In the genomic region with DNA sequence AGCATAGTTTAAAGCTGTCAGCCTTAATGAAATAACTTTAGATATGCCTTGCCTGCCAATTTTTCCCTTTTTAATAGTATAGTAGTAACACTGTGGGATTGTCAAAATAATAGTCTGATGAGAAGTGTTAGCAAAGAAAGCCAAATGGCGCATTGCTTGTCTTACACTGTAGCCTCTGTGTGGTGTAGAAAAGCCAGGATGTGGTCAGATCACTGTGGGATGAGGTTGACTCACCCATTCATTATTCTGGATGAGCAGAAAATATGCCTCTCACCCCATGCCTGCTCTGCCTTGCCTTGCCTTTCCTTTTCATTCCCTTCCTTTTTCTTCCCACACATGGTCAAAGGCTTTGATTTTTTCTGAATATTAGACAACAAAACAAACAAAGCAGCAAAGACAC, we compare ENCODE assay signal across 15 cellular contexts.
DNase-seq lines count a peak whose midpoint lies in the region; ATAC-seq and TF ChIP-seq lines count a peak whose summit lies in the region.
"Had no signal": no experiment of that assay in that cellular context is flagged by ENCODE, and none has a peak within 500 bp of the region (broad histone marks: within the 10 kb centered on the region; RNA-seq: fewer than 3 reads in every experiment).

No MANE protein-coding gene starts in this region.

- DNase-seq in HFFc6 (peak; percentile 74), SJSA1 (ENCODE audit: low read depth in 1 of 2, low spot score in 2 of 2) (peak; percentile 54 to 57), fibroblast of mammary gland (ENCODE audit: low read depth) (peak; percentile 90), skeletal muscle cell (ENCODE audit: low read depth) (peak; percentile 73), mesenteric fat pad (ENCODE audit: low spot score) (no peak), T-helper 17 cell (no peak)
- no peak for DNase-seq in activated naive CD8-positive, alpha-beta T cell treated with anti-CD3 and anti-CD28 coated beads for 36 hours
- DNase-seq in activated T-cell treated with anti-CD3 and anti-CD28 coated beads, Interleukin-2, amount 50 U/mL, for 48 hours = no peak
- DNase-seq: effector CD4-positive, alpha-beta T cell; H7; KG1; NCI-H2171 treated with DMSO at 0.1 percent for 48 hours; retina; testis had no signal

- no peak for ATAC-seq in T-helper 17 cell
- ATAC-seq: GM12878 had no signal

- peaks cover 17% of the 10 kb centered on the region for H3K4me1 ChIP-seq in SJSA1 (replicated peaks)
- H3K4me1 ChIP-seq: testis had no signal

- H3K27me3 ChIP-seq in SJSA1 (replicated peaks) = no peaks in the 10 kb centered on the region
- H3K27me3 ChIP-seq: testis had no signal

- peak overlapping the region; percentile 79 for H3K27ac ChIP-seq in SJSA1
- H3K27ac ChIP-seq: testis had no signal

- H3K4me3 ChIP-seq in SJSA1 (no peak overlapping the region), fibroblast of mammary gland (ENCODE audit: control insufficient read depth, low read depth, low read length) (no peak overlapping the region), skeletal muscle cell (ENCODE audit: low read depth, low read length) (no peak overlapping the region)
- H3K4me3 ChIP-seq: GM12878, testis had no signal

- no peak for TF ChIP-seq CTCF in HFFc6 (IDR thresholded peaks at IDR 0.05)
- TF ChIP-seq CTCF in fibroblast of mammary gland (conservative IDR thresholded peaks at IDR 0.05; ENCODE audit: control insufficient read depth, insufficient read depth, low read depth, low read length) = no peak

- H3K36me3 Mint-ChIP-seq in HFFc6 (ENCODE audit: low read depth) (no peaks in the 10 kb centered on the region), T-helper 17 cell (ENCODE audit: low read depth) (no peaks in the 10 kb centered on the region)
- no peaks in the 10 kb centered on the region for H3K36me3 Mint-ChIP-seq in activated naive CD8-positive, alpha-beta T cell treated with anti-CD3 and anti-CD28 coated beads for 36 hours

- H3K9me3 ChIP-seq in SJSA1 (replicated peaks) (no peaks in the 10 kb centered on the region), T-helper 17 cell (ENCODE audit: control insufficient read depth, low read length, poor library complexity, severe bottlenecking) (no peaks in the 10 kb centered on the region)
- H3K9me3 ChIP-seq: testis had no signal

- H3K4me1 Mint-ChIP-seq in HFFc6 (ENCODE audit: low read depth) (peaks cover 7% of the 10 kb centered on the region; the same call in 1 of the 2 replicates), T-helper 17 cell (no peaks in the 10 kb centered on the region)
- no peaks in the 10 kb centered on the region for H3K4me1 Mint-ChIP-seq in activated naive CD8-positive, alpha-beta T cell treated with anti-CD3 and anti-CD28 coated beads for 36 hours

- H3K4me3 Mint-ChIP-seq in HFFc6 = peak overlapping the region; percentile 9; the same call in 1 of the 2 replicates
- H3K4me3 Mint-ChIP-seq in activated naive CD8-positive, alpha-beta T cell treated with anti-CD3 and anti-CD28 coated beads for 36 hours = no peak overlapping the region
- no peak overlapping the region for H3K4me3 Mint-ChIP-seq in T-helper 17 cell

- no peaks in the 10 kb centered on the region for H3K27me3 Mint-ChIP-seq in HFFc6 (ENCODE audit: insufficient read depth)
- no peaks in the 10 kb centered on the region for H3K27me3 Mint-ChIP-seq in activated naive CD8-positive, alpha-beta T cell treated with anti-CD3 and anti-CD28 coated beads for 36 hours
- no peaks in the 10 kb centered on the region for H3K27me3 Mint-ChIP-seq in T-helper 17 cell

- H3K9me3 Mint-ChIP-seq in HFFc6 = no peaks in the 10 kb centered on the region; the same call in 1 of the 2 replicates
- no peaks in the 10 kb centered on the region for H3K9me3 Mint-ChIP-seq in activated naive CD8-positive, alpha-beta T cell treated with anti-CD3 and anti-CD28 coated beads for 36 hours

- H3K27ac Mint-ChIP-seq in HFFc6 (peak overlapping the region; percentile 43; the same call in 1 of the 2 replicates), T-helper 17 cell (no peak overlapping the region)
- H3K27ac Mint-ChIP-seq in activated naive CD8-positive, alpha-beta T cell treated with anti-CD3 and anti-CD28 coated beads for 36 hours = no peak overlapping the region

- no peaks in the 10 kb centered on the region for H3K36me3 ChIP-seq in SJSA1

Comparison
In these comparisons a context has a peak if more than half of its experiments do, and no peak if none do; other contexts are left out.
1. DNase-seq: peak in HFFc6 (single experiment), SJSA1 (2 of 2), fibroblast of mammary gland (single experiment) and skeletal muscle cell (single experiment); none in mesenteric fat pad (single experiment), activated naive CD8-positive, alpha-beta T cell treated with anti-CD3 and anti-CD28 coated beads for 36 hours (single experiment), T-helper 17 cell (0 of 3) and activated T-cell treated with anti-CD3 and anti-CD28 coated beads, Interleukin-2, amount 50 U/mL, for 48 hours (0 of 2).